In genomic region chrX:154378799-154379568, GRCh38 we compare ENCODE assay signal across 8 cellular contexts. TPM values are rescaled to one million over a fixed set of nuclear protein-coding genes. Genes with fewer than 3 reads are reported as not detected.
DNase-seq lines count a peak whose midpoint lies in the region; ATAC-seq and TF ChIP-seq lines count a peak whose summit lies in the region.

Gene EMD (plus strand): TSS chrX:154379295. CDS start chrX:154379485, 190 bp downstream.

- H3K4me2 ChIP-seq in KMS-11, result peak within 1 kb of the TSS; percentile 42

- H3K27ac ChIP-seq in KMS-11 (peak within 1 kb of the TSS; percentile 85), Peyer's patch (peak within 1 kb of the TSS; percentile 94 to 99 (median 98))

- ATAC-seq in GM21723 (IDR thresholded peaks at IDR 0.05; ENCODE audit: unreplicated experiment), result peak; percentile 83
- peak; percentile 84 to 85 for ATAC-seq in activated T-cell treated with anti-CD3 and anti-CD28 coated beads, Interleukin-2, amount 50 U/mL, for 72 hours (replicated peaks in 1 of 2)
- ATAC-seq in esophagus mucosa, result peak; percentile 91

- peaks cover 4 to 5% of the 10 kb centered on the region in 2 donors for H3K36me3 Mint-ChIP-seq in activated T-cell treated with anti-CD3 and anti-CD28 coated beads, Interleukin-2, amount 50 U/mL, for 72 hours (ENCODE audit: insufficient read depth in 2 of 2)

- TF ChIP-seq POLR2A in Peyer's patch (IDR thresholded peaks at IDR 0.05), result peak; percentile 67 to 75

- H3K4me3 ChIP-seq in KMS-11 (IDR thresholded peaks at IDR 0.05; ENCODE audit: insufficient read depth, low read depth, low read length), result no peak within 1 kb of the TSS
- peak within 1 kb of the TSS; percentile 74 to 88 (median 80) for H3K4me3 ChIP-seq in Peyer's patch

- H4K20me1 ChIP-seq in KMS-11 (ENCODE audit: insufficient read depth), result no peaks in the 10 kb centered on the region

- H2AFZ ChIP-seq in KMS-11 (ENCODE audit: low read depth), result peak within 1 kb of the TSS; percentile 54

- H3K36me3 ChIP-seq in KMS-11 (ENCODE audit: insufficient read depth) (no peaks in the 10 kb centered on the region), Peyer's patch (peaks cover 0 to 4% (median 0%) of the 10 kb centered on the region in 3 donors)

- peaks cover 28% of the 10 kb centered on the region for H3K4me1 Mint-ChIP-seq in activated T-cell treated with anti-CD3 and anti-CD28 coated beads, Interleukin-2, amount 50 U/mL, for 72 hours (ENCODE audit: low read depth)

- H3K27me3 ChIP-seq in KMS-11 (ENCODE audit: insufficient read depth, low read depth), result no peaks in the 10 kb centered on the region
- no peaks in the 10 kb centered on the region for H3K27me3 ChIP-seq in Peyer's patch

- DNase-seq in DMS53 (lab: John Stamatoyannopoulos, UW) (peak; percentile 100), Peyer's patch (peak; percentile 96 to 99 (median 97)), myocyte (ENCODE audit: low read depth) (peak; percentile 96)
- DNase-seq in activated T-cell treated with anti-CD3 and anti-CD28 coated beads, Interleukin-2, amount 50 U/mL, for 72 hours, result peak; percentile 95 to 96
- peak; percentile 87 to 92 for DNase-seq in stimulated activated CD8-positive, alpha-beta memory T cell treated with anti-CD3 and anti-CD28 coated beads, Interleukin-7, amount 100 ng/mL, for 48 hours (ENCODE audit: extremely low read depth in 1 of 2, low read depth in 1 of 2)

- H3K79me2 ChIP-seq in KMS-11 (ENCODE audit: insufficient read depth, low read depth), result peaks cover 7% of the 10 kb centered on the region; the same call in 1 of the 2 replicates

- H3K9me3 ChIP-seq in Peyer's patch, result no peaks in the 10 kb centered on the region

- peak within 1 kb of the TSS; percentile 94 for H3K9ac ChIP-seq in KMS-11

- no peak for TF ChIP-seq CTCF in KMS-11 (conservative IDR thresholded peaks at IDR 0.05; ENCODE audit: low read depth, low read length)
- TF ChIP-seq CTCF in Peyer's patch (IDR thresholded peaks at IDR 0.05), result peak in 3 of 6 experiments; percentile 26 to 30 (median 29)

- peak within 1 kb of the TSS; percentile 87 to 93 for H3K4me3 Mint-ChIP-seq in activated T-cell treated with anti-CD3 and anti-CD28 coated beads, Interleukin-2, amount 50 U/mL, for 72 hours

- no peaks in the 10 kb centered on the region for H3K27me3 Mint-ChIP-seq in activated T-cell treated with anti-CD3 and anti-CD28 coated beads, Interleukin-2, amount 50 U/mL, for 72 hours (ENCODE audit: low read depth)

- peak within 1 kb of the TSS; percentile 82 for H3K27ac Mint-ChIP-seq in activated T-cell treated with anti-CD3 and anti-CD28 coated beads, Interleukin-2, amount 50 U/mL, for 72 hours

- H3K9me3 Mint-ChIP-seq in activated T-cell treated with anti-CD3 and anti-CD28 coated beads, Interleukin-2, amount 50 U/mL, for 72 hours, result no peaks in the 10 kb centered on the region

- H3K4me1 ChIP-seq in KMS-11 (ENCODE audit: low read depth, poor library complexity, severe bottlenecking), result peaks cover 14% of the 10 kb centered on the region
- peaks cover 0 to 15% (median 5%) of the 10 kb centered on the region in 4 donors for H3K4me1 ChIP-seq in Peyer's patch

RNA-seq across cellular contexts. Expression of gene EMD, which starts in this region (rescaled TPM):
- total RNA-seq in Peyer's patch (10 to 100 TPM; 21.7 to 31.4 (median 26.6) TPM), esophagus mucosa (49.3 TPM), myocyte (43.2 and 53.2 TPM in 2 replicates)
- total RNA-seq in activated T-cell treated with anti-CD3 and anti-CD28 coated beads, Interleukin-2, amount 50 U/mL, for 72 hours, result 10 to 100 TPM; 91.0 to 92.9 TPM
- polyA plus RNA-seq in myocyte (2012), result 70.4 TPM
